In the genomic region with DNA sequence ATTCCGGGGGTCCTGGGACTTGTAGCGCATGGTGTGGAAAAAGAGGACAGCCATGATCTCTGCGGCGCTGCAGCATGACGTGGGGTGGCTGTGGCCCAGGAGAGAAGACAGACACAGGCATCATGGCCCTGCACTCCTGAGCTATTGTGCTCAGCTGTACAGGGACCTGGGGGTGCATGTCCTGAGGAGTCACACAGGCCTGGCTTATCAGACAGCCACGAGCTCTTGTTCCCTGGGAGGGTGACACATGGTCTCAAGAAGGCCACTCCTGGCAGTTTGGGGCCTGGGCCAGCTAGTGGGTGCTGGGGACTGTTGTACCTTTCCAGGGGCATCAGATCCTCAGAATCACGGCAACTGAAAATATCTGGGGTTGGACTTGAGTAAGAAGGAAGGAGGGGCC, we compare ENCODE assay signal across 12 cellular contexts. TPM values are rescaled to one million over a fixed set of nuclear protein-coding genes. Genes with fewer than 3 reads are reported as not detected.
DNase-seq lines count a peak whose midpoint lies in the region; ATAC-seq and TF ChIP-seq lines count a peak whose summit lies in the region.
"Had no signal": no experiment of that assay in that cellular context is flagged by ENCODE, and none has a peak within 500 bp of the region (broad histone marks: within the 10 kb centered on the region; RNA-seq: fewer than 3 reads in every experiment).

No MANE protein-coding gene starts in this region.

- H3K36me3 ChIP-seq in gastroesophageal sphincter (peaks cover 0 to 67% of the 10 kb centered on the region in 2 donors), osteoblast (ENCODE audit: insufficient read depth, low read length) (peaks cover 55% of the 10 kb centered on the region)

- no peak overlapping the region for H2AFZ ChIP-seq in osteoblast (ENCODE audit: low read length)

- no peak for DNase-seq in AG04450 (ENCODE audit: low read depth, low spot score)
- DNase-seq in RWPE1 (ENCODE audit: low spot score), result no peak
- peak; percentile 71 for DNase-seq in osteoblast (ENCODE audit: insufficient read length, low spot score, missing footprints)
- DNase-seq in NCI-H1930 (lab: John Stamatoyannopoulos, UW), result no peak
- no peak for DNase-seq in NCI-H2171 (lab: John Stamatoyannopoulos, UW)
- no peak for DNase-seq in germinal center (ENCODE audit: low spot score)
- DNase-seq in effector CD4-positive, alpha-beta T cell, result no peak
- DNase-seq: activated CD4-positive, alpha-beta T cell treated with anti-CD3 and anti-CD28 coated beads, Interleukin-2, amount 10 ng/mL, durations not matched to agents 24 days and 14 days; hypothalamus; NCI-H1694 treated with DMSO at 0.1 percent for 48 hours; RPMI8226 had no signal

- TF ChIP-seq CTCF in AG04450 (IDR thresholded peaks at IDR 0.05; ENCODE audit: low read depth, low read length) (no peak), RWPE1 (conservative IDR thresholded peaks at IDR 0.05; ENCODE audit: low read depth) (no peak), gastroesophageal sphincter (IDR thresholded peaks at IDR 0.05) (no peak), osteoblast (IDR thresholded peaks at IDR 0.05; ENCODE audit: extremely low read depth, low read depth, low read length) (no peak)

- H3K4me2 ChIP-seq in osteoblast (ENCODE audit: insufficient read depth, low read length), result no peak overlapping the region

- WGBS in gastroesophageal sphincter (ENCODE audit: low coverage in 1 of 2), 2 donors, result 90 to 100% methylated on average over 1 to 2 of the region's 7 CpGs

- peaks cover 86% of the 10 kb centered on the region for H3K79me2 ChIP-seq in osteoblast (ENCODE audit: insufficient read depth, low read length)

- POLR2A ChIA-PET in AG04450 (lab: Yijun Ruan, JAX) (no interaction called here), RWPE1 (lab: Yijun Ruan, JAX; ENCODE audit: low non-redundant PET) (no interaction called here)

- H3K27me3 ChIP-seq in AG04450 (ENCODE audit: control insufficient read depth, insufficient read depth, low read length) (no peaks in the 10 kb centered on the region), gastroesophageal sphincter (no peaks in the 10 kb centered on the region), osteoblast (ENCODE audit: insufficient read depth, low read length) (no peaks in the 10 kb centered on the region)

- H3K4me1 ChIP-seq in gastroesophageal sphincter (peaks cover 0 to 74% (median 14%) of the 10 kb centered on the region in 3 donors), osteoblast (ENCODE audit: insufficient read depth, low read length) (peaks cover 33% of the 10 kb centered on the region)

- ATAC-seq in gastroesophageal sphincter, result no peak

- CTCF ChIA-PET in AG04450 (lab: Charles Lee) (no interaction called here), RWPE1 (lab: Yijun Ruan, JAX) (no interaction called here)

- peak overlapping the region; percentile 47 for H3K27ac ChIP-seq in AG04450 (ENCODE audit: low read depth, low read length)
- peak overlapping the region; percentile 96 for H3K27ac ChIP-seq in RWPE1
- peak overlapping the region in 3 of 4 donors; percentile 31 to 62 (median 38) for H3K27ac ChIP-seq in gastroesophageal sphincter
- peak overlapping the region; percentile 62 for H3K27ac ChIP-seq in osteoblast (ENCODE audit: low read depth, low read length)

- H3K9me3 ChIP-seq in AG04450 (ENCODE audit: control insufficient read depth, insufficient read depth, low read length) (no peaks in the 10 kb centered on the region), gastroesophageal sphincter (no peaks in the 10 kb centered on the region), osteoblast (ENCODE audit: low read depth, low read length) (no peaks in the 10 kb centered on the region)

- peaks cover 53% of the 10 kb centered on the region for H4K20me1 ChIP-seq in osteoblast (ENCODE audit: insufficient read depth, low read length)

- no peak for TF ChIP-seq POLR2A in gastroesophageal sphincter (IDR thresholded peaks at IDR 0.05)

- no peak for TF ChIP-seq EP300 in gastroesophageal sphincter (IDR thresholded peaks at IDR 0.05)

- H3K4me3 ChIP-seq in AG04450 (ENCODE audit: low read depth, low read length) (no peak overlapping the region), gastroesophageal sphincter (no peak overlapping the region), osteoblast (ENCODE audit: insufficient read depth, low read length) (no peak overlapping the region)

RNA-seq across cellular contexts. Expression of gene TKT, which starts 13.7 kb away (rescaled TPM):
- 220 and 319 TPM in 2 replicates for polyA plus RNA-seq in AG04450 (2011; rRNA removed)
- 238 and 315 TPM in 2 replicates for polyA minus RNA-seq in AG04450 (2011; rRNA and poly(A)+ RNA removed)
- 100 to 1,000 TPM; 218 to 386 (median 278) TPM for total RNA-seq in gastroesophageal sphincter
- total RNA-seq in osteoblast, result 413 and 453 TPM in 2 replicates

Comparison
In these comparisons a context has a peak if more than half of its experiments do, and no peak if none do; other contexts are left out.
1. H3K27ac ChIP-seq: peak in every context shown above with its lines; median percentile 96 in RWPE1; 62 in osteoblast; 47 in AG04450; 38 in gastroesophageal sphincter.